10 cellular contexts compared by ENCODE assay signal in genomic region chr3:65854606-65855304, GRCh38.
DNase-seq lines count a peak whose midpoint lies in the region; ATAC-seq, FAIRE-seq and TF ChIP-seq lines count a peak whose summit lies in the region.
"Had no signal": no experiment of that assay in that cellular context is flagged by ENCODE, and none has a peak within 500 bp of the region (broad histone marks: within the 10 kb centered on the region; RNA-seq: fewer than 3 reads in every experiment).

No MANE protein-coding gene starts in this region.

- DNase-seq in G401 (ENCODE audit: low spot score) (peak; percentile 67), LoVo (ENCODE audit: low spot score) (peak; percentile 1), astrocyte (ENCODE audit: low read depth) (peak; percentile 31), myocyte (ENCODE audit: low read depth) (peak; percentile 54), germinal center (ENCODE audit: low spot score) (no peak), GDM1 (lab: John Stamatoyannopoulos, UW) (no peak), HTR-8/SVneo (ENCODE audit: insufficient read length, low spot score) (no peak)
- DNase-seq: NCI-H187 had no signal

- no peaks in the 10 kb centered on the region for H3K27me3 Mint-ChIP-seq in astrocyte (ENCODE audit: low read depth, unreplicated experiment)

- no peak for ATAC-seq in GM19023 (IDR thresholded peaks at IDR 0.05; ENCODE audit: unreplicated experiment)

- peaks cover 2% of the 10 kb centered on the region for H3K79me2 ChIP-seq in astrocyte (ENCODE audit: insufficient read depth, low read length)

- H3K27ac Mint-ChIP-seq in astrocyte (ENCODE audit: unreplicated experiment): no peak overlapping the region

- peaks cover 32% of the 10 kb centered on the region for H4K20me1 ChIP-seq in astrocyte (ENCODE audit: insufficient read depth, low read length)

- H3K9me3 ChIP-seq in astrocyte (ENCODE audit: insufficient read depth, low read depth, low read length): no peaks in the 10 kb centered on the region

- in situ Hi-C loops in G401 (cut with HindIII; ENCODE audit: low sequenced_read_pairs): no loop called here

- H3K9me3 Mint-ChIP-seq in astrocyte (ENCODE audit: unreplicated experiment): no peaks in the 10 kb centered on the region

- no peak overlapping the region for H3K4me2 ChIP-seq in astrocyte (ENCODE audit: low read length)

- H3K27ac ChIP-seq in astrocyte (ENCODE audit: low read depth, low read length): no peak overlapping the region

- H3K4me1 ChIP-seq in astrocyte (ENCODE audit: insufficient read depth, low read length): peaks cover 4% of the 10 kb centered on the region

- no peaks in the 10 kb centered on the region for H3K36me3 Mint-ChIP-seq in astrocyte (ENCODE audit: low read depth, unreplicated experiment)

- no peaks in the 10 kb centered on the region for H3K27me3 ChIP-seq in astrocyte (ENCODE audit: insufficient read depth, low read length)

- no peaks in the 10 kb centered on the region for H3K36me3 ChIP-seq in astrocyte (ENCODE audit: insufficient read depth, low read length)

- H3K4me3 Mint-ChIP-seq in astrocyte (ENCODE audit: unreplicated experiment): no peak overlapping the region

- H3K9ac ChIP-seq in astrocyte (ENCODE audit: low read length): no peak overlapping the region

- no peak overlapping the region for H2AFZ ChIP-seq in astrocyte (ENCODE audit: low read depth, low read length)

- FAIRE-seq in astrocyte (lab: Jason Lieb, UNC) (no peak), HTR-8/SVneo (lab: Jason Lieb, UNC) (no peak)
- FAIRE-seq: frontal cortex had no signal

- no peak for TF ChIP-seq CTCF in astrocyte (IDR thresholded peaks at IDR 0.05; ENCODE audit: insufficient read depth, low read depth, low read length)

- H3K4me1 Mint-ChIP-seq in astrocyte (ENCODE audit: low read depth, unreplicated experiment): peaks cover 18% of the 10 kb centered on the region

- H3K4me3 ChIP-seq in astrocyte (ENCODE audit: insufficient read depth, low read depth, low read length): no peak overlapping the region

Comparison
In these comparisons a context has a peak if more than half of its experiments do, and no peak if none do; other contexts are left out.
1. DNase-seq: peak in G401 (single experiment), LoVo (single experiment), astrocyte (single experiment) and myocyte (single experiment); none in germinal center (single experiment), GDM1 (single experiment) and HTR-8/SVneo (single experiment).